8 cellular contexts compared by ENCODE assay signal in the genomic region with DNA sequence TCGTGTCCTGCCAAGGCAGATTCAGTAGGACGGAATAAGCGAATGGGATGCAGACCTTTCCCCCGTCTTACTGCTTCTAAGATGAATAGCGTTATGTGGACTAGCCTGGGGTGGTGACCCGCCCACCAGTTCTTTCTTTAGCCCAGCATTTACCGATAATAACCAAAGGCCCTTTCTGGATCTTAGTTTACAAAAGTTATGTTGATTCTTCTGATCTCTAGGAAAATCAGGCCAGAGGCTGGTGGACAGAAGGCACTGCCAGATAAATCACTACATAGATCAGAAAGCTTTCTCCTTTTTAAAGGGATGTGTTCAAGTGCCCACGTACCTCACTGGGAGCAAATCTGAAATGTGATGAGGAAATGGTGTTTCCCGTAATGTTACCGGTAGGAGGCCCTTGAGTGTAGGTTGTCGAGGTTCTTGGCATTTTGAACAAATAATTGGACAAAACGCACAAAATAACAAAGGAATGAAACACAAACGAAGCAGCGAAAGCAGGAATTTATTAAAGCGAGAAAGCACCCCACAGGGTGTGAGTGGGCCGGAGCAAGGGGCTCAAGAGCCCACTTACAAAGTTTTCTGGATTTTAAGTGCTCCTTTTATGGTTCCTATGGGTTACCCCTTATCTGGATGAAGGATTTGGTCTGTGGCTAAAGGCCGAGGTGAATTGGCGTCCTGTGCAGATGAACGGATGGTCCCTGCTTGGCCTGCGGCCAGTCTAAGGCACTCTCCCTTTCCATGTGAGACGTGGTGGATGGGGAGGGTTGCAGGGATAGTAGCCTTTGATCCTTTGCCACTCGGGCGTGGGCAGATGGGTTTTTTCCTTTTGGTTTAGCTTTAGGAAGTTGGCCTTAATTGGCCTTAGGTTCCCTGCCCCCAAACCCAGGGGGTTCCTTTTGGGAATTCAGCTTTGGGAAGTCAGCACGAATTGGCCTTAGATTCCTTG. TPM values are rescaled to one million over a fixed set of nuclear protein-coding genes. Genes with fewer than 3 reads are reported as not detected.
DNase-seq lines count a peak whose midpoint lies in the region; ATAC-seq, FAIRE-seq and TF ChIP-seq lines count a peak whose summit lies in the region.

No MANE protein-coding gene starts in this region.

- CTCF ChIA-PET in endothelial cell of umbilical vein (lab: Charles Lee) = interaction anchor here (1.1 to 1.8 kb wide), 6 partner anchors 10 to 487 kb away, joined by 3 to 5 read pairs (median 4); no protein-coding TSS in a partner anchor

- H3K36me3 ChIP-seq in GM06990 (ENCODE audit: control insufficient read depth, insufficient read depth, low read length) (no peaks in the 10 kb centered on the region), SJSA1 (peaks cover 7% of the 10 kb centered on the region; the same call in 1 of the 2 replicates), endothelial cell of umbilical vein (ENCODE audit: control insufficient read depth in 2 of 2, extremely low read depth in 1 of 2, insufficient read depth in 2 of 2, low read length in 2 of 2) (no peaks in the 10 kb centered on the region), neutrophil (no peaks in the 10 kb centered on the region)

- H3K27me3 ChIP-seq in GM06990 (replicated peaks; ENCODE audit: control insufficient read depth, insufficient read depth, low read length) (no peaks in the 10 kb centered on the region), SJSA1 (replicated peaks) (no peaks in the 10 kb centered on the region), endothelial cell of umbilical vein (ENCODE audit: control insufficient read depth in 2 of 2, insufficient read depth in 2 of 2, low read length in 2 of 2) (no peaks in the 10 kb centered on the region), neutrophil (no peaks in the 10 kb centered on the region)

- TF ChIP-seq POLR2A in endothelial cell of umbilical vein (IDR thresholded peaks at IDR 0.05; ENCODE audit: low read depth, low read length) = no peak

- peak overlapping the region; percentile 92 for H3K4me2 ChIP-seq in endothelial cell of umbilical vein (ENCODE audit: insufficient read depth, low read length)

- peak overlapping the region; percentile 80 for H3K9ac ChIP-seq in endothelial cell of umbilical vein (replicated peaks; ENCODE audit: extremely low read depth, insufficient read depth, low read length)

- H3K4me1 ChIP-seq in SJSA1 (replicated peaks) = peaks cover 35% of the 10 kb centered on the region
- peaks cover 35% of the 10 kb centered on the region for H3K4me1 ChIP-seq in endothelial cell of umbilical vein (ENCODE audit: control insufficient read depth, extremely low read depth, insufficient read depth, low read length)
- peaks cover 68 to 69% of the 10 kb centered on the region in 2 experiments for H3K4me1 ChIP-seq in neutrophil (ENCODE audit: control insufficient read depth in 1 of 2, insufficient read depth in 1 of 2, low read depth in 1 of 2, low read length in 1 of 2)

- TSS peak; percentile 20 for BruUV-seq in endothelial cell of umbilical vein (replicated peaks; lab: Mats Ljungman, UMichigan)

- POLR2A ChIA-PET in endothelial cell of umbilical vein (lab: Charles Lee) = no interaction called here

- H3K9me3 ChIP-seq in SJSA1 (replicated peaks) = no peaks in the 10 kb centered on the region
- no peaks in the 10 kb centered on the region for H3K9me3 ChIP-seq in endothelial cell of umbilical vein (replicated peaks; ENCODE audit: control insufficient read depth, insufficient read depth, low read length)
- H3K9me3 ChIP-seq in neutrophil = no peaks in the 10 kb centered on the region

- no peaks in the 10 kb centered on the region for H4K20me1 ChIP-seq in endothelial cell of umbilical vein (replicated peaks; ENCODE audit: control insufficient read depth, extremely low read depth, insufficient read depth, low read length)

- no peak for TF ChIP-seq CTCF in GM06990 (IDR thresholded peaks at IDR 0.05; ENCODE audit: insufficient read depth, low read length, poor library complexity, severe bottlenecking)
- TF ChIP-seq CTCF in endothelial cell of umbilical vein (IDR thresholded peaks at IDR 0.05; ENCODE audit: extremely low read depth in 1 of 2, insufficient read depth in 1 of 2, low read depth in 1 of 2, low read length in 2 of 2) = no peak
- no peak for TF ChIP-seq CTCF in neutrophil (IDR thresholded peaks at IDR 0.05)

- no peak for FAIRE-seq in endothelial cell of umbilical vein (lab: Jason Lieb, UNC)

- DNase-seq in A172 (ENCODE audit: low spot score) (peak; percentile 21), GM06990 (ENCODE audit: extremely low read depth, insufficient read length) (no peak), SJSA1 (ENCODE audit: low read depth in 1 of 2, low spot score in 2 of 2) (peak in 1 of 2 experiments; percentile 47), endothelial cell of umbilical vein (ENCODE audit: low read depth, low spot score) (peak; percentile 61), SHP77 (lab: John Stamatoyannopoulos, UW) (no peak)
- DNase-seq in activated CD4-positive, alpha-beta T cell treated with anti-CD3 and anti-CD28 coated beads, Interleukin-2, amount 50 U/mL, for 48 hours = no peak

- no peaks in the 10 kb centered on the region for H3K9me1 ChIP-seq in endothelial cell of umbilical vein (replicated peaks; ENCODE audit: control insufficient read depth, extremely low read depth, insufficient read depth, low read length)

- H2AFZ ChIP-seq in endothelial cell of umbilical vein (ENCODE audit: low read depth, low read length) = peak overlapping the region; percentile 73

- ATAC-seq in GM18873 (IDR thresholded peaks at IDR 0.05; ENCODE audit: low FRiP score, unreplicated experiment) = no peak

- intact Hi-C loops in endothelial cell of umbilical vein (cut with micrococcal nuclease) = loop anchor here (1.0 to 5.0 kb wide), 2 partner anchors 57 to 261 kb away; a partner anchor contains a TSS

- H3K4me3 ChIP-seq in GM06990 (replicated peaks; ENCODE audit: low read depth, low read length) (peak overlapping the region; percentile 89), SJSA1 (peak overlapping the region; percentile 83), endothelial cell of umbilical vein (replicated peaks in 1 of 3; ENCODE audit: insufficient read depth in 1 of 3, low read depth in 1 of 3, low read length in 3 of 3) (peak overlapping the region; percentile 51 to 92 (median 81)), neutrophil (ENCODE audit: low read depth in 1 of 2, low read length in 1 of 2) (peak overlapping the region; percentile 87 to 95)

- H3K79me2 ChIP-seq in endothelial cell of umbilical vein (ENCODE audit: control insufficient read depth, insufficient read depth, low read length) = peaks cover 68% of the 10 kb centered on the region

- dilution Hi-C loops in endothelial cell of umbilical vein (cut with MboI; ENCODE audit: extremely low pct_ligation_motif_present, low sequenced_read_pairs) = no loop called here

- H3K27ac ChIP-seq in SJSA1 (no peak overlapping the region), endothelial cell of umbilical vein (ENCODE audit: insufficient read depth, low read depth, low read length) (peak overlapping the region; percentile 27), neutrophil (peak overlapping the region; percentile 95)

RNA-seq across cellular contexts. Expression of a gene that starts 1.0 kb away (rescaled TPM):
- 30.7 TPM in 2 replicates for total RNA-seq in A172 (2014; rRNA removed; shearing (Covaris generic))
- 26.3 and 39.5 TPM in 2 replicates for total RNA-seq in SJSA1 (2014; rRNA removed; shearing (Covaris generic))
- 110 and 113 TPM in 2 replicates for total RNA-seq in endothelial cell of umbilical vein
- polyA plus RNA-seq in endothelial cell of umbilical vein = 52.1 and 56.0 TPM in 2 replicates
- polyA plus RNA-seq in endothelial cell of umbilical vein (2011; cell fraction: cytosol; rRNA removed) = 72.0 and 73.0 TPM in 2 replicates
- polyA plus RNA-seq in endothelial cell of umbilical vein (2011; cell fraction: nucleus; rRNA removed) = 137 and 144 TPM in 2 replicates
- polyA plus RNA-seq in endothelial cell of umbilical vein (2012) = 55.8 and 64.3 TPM in 2 replicates
- polyA minus RNA-seq in endothelial cell of umbilical vein = 55.3 and 63.4 TPM in 2 replicates
- polyA minus RNA-seq in endothelial cell of umbilical vein (2011; cell fraction: cytosol; rRNA and poly(A)+ RNA removed) = 36.8 TPM
- polyA minus RNA-seq in endothelial cell of umbilical vein (2011; cell fraction: nucleus; rRNA and poly(A)+ RNA removed) = 38.7 and 53.7 TPM in 2 replicates

RNA-seq across cellular contexts. Expression of a gene that starts 3.1 kb away (rescaled TPM):
- 179 and 181 TPM in 2 replicates for total RNA-seq in A172 (2014; rRNA removed; shearing (Covaris generic))
- total RNA-seq in SJSA1 (2014; rRNA removed; shearing (Covaris generic)) = 116 and 182 TPM in 2 replicates
- 55.3 and 59.2 TPM in 2 replicates for total RNA-seq in endothelial cell of umbilical vein
- 31.5 and 37.1 TPM in 2 replicates for polyA plus RNA-seq in endothelial cell of umbilical vein
- 53.0 and 58.4 TPM in 2 replicates for polyA plus RNA-seq in endothelial cell of umbilical vein (2011; cell fraction: cytosol; rRNA removed)
- 17.8 and 23.0 TPM in 2 replicates for polyA plus RNA-seq in endothelial cell of umbilical vein (2011; cell fraction: nucleus; rRNA removed)
- 37.9 and 70.7 TPM in 2 replicates for polyA plus RNA-seq in endothelial cell of umbilical vein (2012)
- polyA minus RNA-seq in endothelial cell of umbilical vein = 11.1 and 19.4 TPM in 2 replicates
- 36.5 TPM for polyA minus RNA-seq in endothelial cell of umbilical vein (2011; cell fraction: cytosol; rRNA and poly(A)+ RNA removed)
- 6.9 and 7.5 TPM in 2 replicates for polyA minus RNA-seq in endothelial cell of umbilical vein (2011; cell fraction: nucleus; rRNA and poly(A)+ RNA removed)

RNA-seq across cellular contexts. Expression of a gene that starts 50.5 kb away (rescaled TPM):
- total RNA-seq in A172 (2014; rRNA removed; shearing (Covaris generic)) = 1.5 and 3.2 TPM in 2 replicates
- total RNA-seq in SJSA1 (2014; rRNA removed; shearing (Covaris generic)) = 0.34 and 2.2 TPM in 2 replicates
- total RNA-seq in endothelial cell of umbilical vein = 6.7 and 7.5 TPM in 2 replicates
- polyA plus RNA-seq in endothelial cell of umbilical vein = 2.8 and 2.9 TPM in 2 replicates
- 1.4 and 2.5 TPM in 2 replicates for polyA plus RNA-seq in endothelial cell of umbilical vein (2011; cell fraction: cytosol; rRNA removed)
- polyA plus RNA-seq in endothelial cell of umbilical vein (2011; cell fraction: nucleus; rRNA removed) = 7.1 and 10.2 TPM in 2 replicates
- 0.91 and 1.9 TPM in 2 replicates for polyA plus RNA-seq in endothelial cell of umbilical vein (2012)
- polyA minus RNA-seq in endothelial cell of umbilical vein = 4.6 and 7.3 TPM in 2 replicates
- 5.5 TPM for polyA minus RNA-seq in endothelial cell of umbilical vein (2011; cell fraction: cytosol; rRNA and poly(A)+ RNA removed)
- polyA minus RNA-seq in endothelial cell of umbilical vein (2011; cell fraction: nucleus; rRNA and poly(A)+ RNA removed) = 3.8 and 5.2 TPM in 2 replicates

RNA-seq across cellular contexts. Expression of a gene that starts 54.8 kb away (rescaled TPM):
- total RNA-seq in A172 (2014; rRNA removed; shearing (Covaris generic)) = 0.78 and 1.3 TPM in 2 replicates
- total RNA-seq in SJSA1 (2014; rRNA removed; shearing (Covaris generic)) = 0.05 TPM in 1 of 2 replicates, not detected in the other
- total RNA-seq in endothelial cell of umbilical vein = 0.14 and 0.73 TPM in 2 replicates
- 0.14 and 0.18 TPM in 2 replicates for polyA plus RNA-seq in endothelial cell of umbilical vein
- 0.10 and 0.13 TPM in 2 replicates for polyA plus RNA-seq in endothelial cell of umbilical vein (2011; cell fraction: cytosol; rRNA removed)
- polyA plus RNA-seq in endothelial cell of umbilical vein (2011; cell fraction: nucleus; rRNA removed) = 0.38 and 0.40 TPM in 2 replicates
- 1.2 and 1.5 TPM in 2 replicates for polyA plus RNA-seq in endothelial cell of umbilical vein (2012)
- 0.19 and 0.34 TPM in 2 replicates for polyA minus RNA-seq in endothelial cell of umbilical vein
- polyA minus RNA-seq in endothelial cell of umbilical vein (2011; cell fraction: cytosol; rRNA and poly(A)+ RNA removed) = not detected
- polyA minus RNA-seq in endothelial cell of umbilical vein (2011; cell fraction: nucleus; rRNA and poly(A)+ RNA removed) = 0.19 and 0.67 TPM in 2 replicates

Comparison
In these comparisons a context has a peak if more than half of its experiments do, and no peak if none do; other contexts are left out.
1. DNase-seq: peak in A172 (single experiment) and endothelial cell of umbilical vein (single experiment); none in GM06990 (single experiment), SHP77 (0 of 2) and activated CD4-positive, alpha-beta T cell treated with anti-CD3 and anti-CD28 coated beads, Interleukin-2, amount 50 U/mL, for 48 hours (0 of 2).
2. Peak in every context shown above with its lines, with median percentiles within 50 percentile points of each other: H3K4me3 ChIP-seq.